8 cellular contexts compared by ENCODE assay signal in the genomic region with DNA sequence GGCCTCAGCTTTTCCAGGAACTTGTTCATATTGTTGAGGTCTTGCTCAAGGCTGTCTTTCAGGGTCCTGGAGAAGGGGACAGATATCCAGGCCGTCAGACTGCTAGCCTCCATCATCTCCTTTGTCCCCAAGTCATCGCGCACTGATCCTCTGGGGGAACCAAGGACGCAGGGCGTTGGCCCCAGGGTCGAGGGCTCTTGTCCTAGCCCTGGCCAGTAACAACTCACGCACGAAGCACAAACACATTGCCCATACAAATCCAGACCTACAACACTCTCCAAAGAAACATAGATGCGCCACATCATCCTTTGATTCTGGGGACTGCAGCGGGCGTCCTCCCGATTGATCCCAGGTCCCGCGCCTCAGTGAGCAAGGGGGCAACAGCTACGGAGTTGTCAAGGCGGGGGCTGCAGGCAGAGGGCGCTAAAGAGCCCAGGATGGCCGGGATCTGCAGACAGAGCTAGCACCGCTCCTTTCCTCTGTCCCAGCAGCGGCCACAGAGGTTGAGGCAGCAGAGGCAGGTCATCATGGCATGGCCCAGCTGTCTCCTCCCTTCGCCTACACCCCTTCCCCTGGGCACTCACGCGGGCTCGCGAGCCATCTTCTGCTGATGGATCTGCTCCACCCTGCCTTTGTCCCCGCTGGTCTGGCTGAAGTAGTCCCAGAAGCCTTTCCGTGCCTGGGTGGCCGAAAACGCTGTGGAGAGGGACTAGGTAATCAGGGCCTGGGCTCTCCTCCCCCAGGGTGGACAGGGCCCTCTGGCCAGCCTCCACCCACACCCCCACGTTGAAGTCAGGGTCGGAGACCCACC. TPM values are rescaled to one million over a fixed set of nuclear protein-coding genes. Genes with fewer than 3 reads are reported as not detected.
DNase-seq lines count a peak whose midpoint lies in the region; ATAC-seq, FAIRE-seq and TF ChIP-seq lines count a peak whose summit lies in the region.

No MANE protein-coding gene starts in this region.

- no peaks in the 10 kb centered on the region for H3K27me3 ChIP-seq in right lobe of liver

- WGBS in right lobe of liver (ENCODE audit: insufficient coverage, low coverage, low lambda C conversion rate, missing lambda C conversion rate), result 17% methylated on average over 20 of the region's 31 CpGs

- peak; percentile 94 for TF ChIP-seq CTCF in AG09309 (IDR thresholded peaks at IDR 0.05; ENCODE audit: control insufficient read depth, insufficient read depth, low read depth, low read length, missing control alignments)
- TF ChIP-seq CTCF in right lobe of liver (IDR thresholded peaks at IDR 0.05), result peak; percentile 83 to 94 (median 92)

- H3K27ac ChIP-seq in right lobe of liver, result peak overlapping the region; percentile 34 to 83 (median 73)

- H3K4me1 ChIP-seq in right lobe of liver, result peaks cover 0 to 54% (median 5%) of the 10 kb centered on the region in 4 donors

- TF ChIP-seq POLR2A in H54 (IDR thresholded peaks at IDR 0.05; ENCODE audit: low read depth, low read length), result no peak
- peak; percentile 40 for TF ChIP-seq POLR2A in right lobe of liver (IDR thresholded peaks at IDR 0.05)

- no peak overlapping the region for H3K4me3 ChIP-seq in AG09309 (ENCODE audit: control insufficient read depth, low read depth, low read length)
- H3K4me3 ChIP-seq in right lobe of liver, result peak overlapping the region; percentile 10 to 90 (median 82)

- FAIRE-seq in H54 (lab: Jason Lieb, UNC), result no peak

- intact Hi-C loops in right lobe of liver (cut with DNase I), result loop anchor here in 1 of 2 donors (5.0 kb wide), 1 partner anchor 46 kb away; a partner anchor contains a TSS

- peak; percentile 42 to 81 (median 66) for ATAC-seq in right lobe of liver

- peaks cover 0 to 10% (median 3%) of the 10 kb centered on the region in 4 donors for H3K36me3 ChIP-seq in right lobe of liver

- no peaks in the 10 kb centered on the region for H3K9me3 ChIP-seq in right lobe of liver

- DNase-seq in AG09309 (ENCODE audit: low read depth) (no peak), H54 (ENCODE audit: insufficient read length, low spot score) (peak; percentile 41), NCI-H526 treated with DMSO at 0.1 percent for 48 hours (lab: John Stamatoyannopoulos, UW) (peak; percentile 69), dedifferentiated amniotic fluid mesenchymal stem cell (ENCODE audit: extremely low spot score) (peak; percentile 39), right lobe of liver (peak; percentile 86 to 89 (median 88)), DMS79 (lab: John Stamatoyannopoulos, UW) (no peak)
- peak; percentile 84 to 88 for DNase-seq in activated CD4-positive, alpha-beta T cell treated with anti-CD3 and anti-CD28 coated beads, Interleukin-2, amount 50 U/mL, for 48 hours
- DNase-seq in stimulated activated CD4-positive, alpha-beta T cell treated with anti-CD3 and anti-CD28 coated beads, Interleukin-4, amount 100 ng/mL, for 48 hours (ENCODE audit: low read depth in 2 of 2), result peak; percentile 69 to 81

RNA-seq across cellular contexts. Expression of a gene that starts 0.5 kb away (rescaled TPM):
- 1,000 to 10,000 TPM in 1 of 6 experiments, 100 to 1,000 TPM in 4, 10 to 100 TPM in 1; 57.8 to 1,064 (median 724) TPM for total RNA-seq in right lobe of liver

RNA-seq across cellular contexts. Expression of a gene that starts 3.4 kb away (rescaled TPM):
- total RNA-seq in right lobe of liver, result 10 to 100 TPM; 17.9 to 86.6 (median 30.2) TPM

RNA-seq across cellular contexts. Expression of a gene that starts 18.4 kb away (rescaled TPM):
- total RNA-seq in right lobe of liver, result 1 to 10 TPM; 3.6 to 6.3 (median 5.0) TPM

RNA-seq across cellular contexts. Expression of a gene that starts 31.9 kb away (rescaled TPM):
- 1,000 to 10,000 TPM in 2 of 6 experiments, 100 to 1,000 TPM in 2, 10 to 100 TPM in 2; 21.9 to 1,288 (median 117) TPM for total RNA-seq in right lobe of liver

RNA-seq across cellular contexts. Expression of a gene that starts 38.5 kb away (rescaled TPM):
- over 10,000 TPM in 3 of 6 experiments, 1,000 to 10,000 TPM in 3; 4,225 to 15,106 (median 9,815) TPM for total RNA-seq in right lobe of liver

Comparison
In these comparisons a context has a peak if more than half of its experiments do, and no peak if none do; other contexts are left out.
1. DNase-seq: peak in H54 (single experiment), NCI-H526 treated with DMSO at 0.1 percent for 48 hours (single experiment), activated CD4-positive, alpha-beta T cell treated with anti-CD3 and anti-CD28 coated beads, Interleukin-2, amount 50 U/mL, for 48 hours (2 of 2), dedifferentiated amniotic fluid mesenchymal stem cell (single experiment), right lobe of liver (3 of 3) and stimulated activated CD4-positive, alpha-beta T cell treated with anti-CD3 and anti-CD28 coated beads, Interleukin-4, amount 100 ng/mL, for 48 hours (2 of 2); none in AG09309 (single experiment) and DMS79 (single experiment).